In genomic region chr5:65305913-65306312, GRCh38 we compare ENCODE assay signal across 1 cellular context.
TF ChIP-seq lines count a peak whose summit lies in the region.

No MANE protein-coding gene starts in this region.

TF ChIP-seq in SK-N-SH, 30 proteins besides CTCF, POLR2A, EP300 and RAD21 (continued from another document):
- TF ChIP-seq USF1 (IDR thresholded peaks at IDR 0.05; ENCODE audit: borderline replicate concordance, low read depth) (no peak), FOXJ3 (CRISPR knock-in tag; IDR thresholded peaks at IDR 0.05) (no peak), ELF1 (IDR thresholded peaks at IDR 0.05) (no peak), GABPA (IDR thresholded peaks at IDR 0.05; ENCODE audit: low read depth) (no peak), MXI1 (IDR thresholded peaks at IDR 0.05; ENCODE audit: low read depth, low read length) (no peak)
